Comparison of ENCODE assay signal across 8 cellular contexts in genomic region chr2:206274434-206275273, GRCh38. TPM values are rescaled to one million over a fixed set of nuclear protein-coding genes. Genes with fewer than 3 reads are reported as not detected.
A peak's percentile ranks its signal among the peaks of the same experiment; 100 is the strongest.
DNase-seq lines count a peak whose midpoint lies in the region; ATAC-seq and TF ChIP-seq lines count a peak whose summit lies in the region.

Gene ZDBF2, plus strand, starts transcription at chr2:206274663. Its CDS starts 7,187 bp downstream, at chr2:206281850.

- no peaks in the 10 kb centered on the region for H3K36me3 ChIP-seq in mesenchymal stem cell (ENCODE audit: control insufficient read depth in 1 of 2, insufficient read depth in 2 of 2, low read depth in 1 of 2, low read length in 2 of 2)

- no peak within 1 kb of the TSS for H4K91ac ChIP-seq in mesenchymal stem cell (ENCODE audit: low read length)

- peak within 1 kb of the TSS; percentile 35 for H4K8ac ChIP-seq in mesenchymal stem cell (ENCODE audit: low read length)

- H3K4me1 ChIP-seq in mesenchymal stem cell (ENCODE audit: control insufficient read depth, insufficient read depth, low read depth, low read length), result peaks cover 3% of the 10 kb centered on the region

- H2BK12ac ChIP-seq in mesenchymal stem cell (ENCODE audit: low read length in 2 of 2), result no peak within 1 kb of the TSS

- peak within 1 kb of the TSS; percentile 81 for H3K4me3 ChIP-seq in mesenchymal stem cell (ENCODE audit: insufficient read depth in 1 of 2, low read depth in 1 of 2, low read length in 2 of 2)

- H3K9ac ChIP-seq in mesenchymal stem cell (ENCODE audit: low read length), result peak within 1 kb of the TSS; percentile 92

- peak within 1 kb of the TSS; percentile 66 for H3K4me2 ChIP-seq in mesenchymal stem cell (ENCODE audit: low read length, poor library complexity, severe bottlenecking)

- H3K4ac ChIP-seq in mesenchymal stem cell (ENCODE audit: low read depth in 1 of 2, low read length in 2 of 2), result peak within 1 kb of the TSS; percentile 20 to 32

- no peaks in the 10 kb centered on the region for H3K9me3 ChIP-seq in mesenchymal stem cell (ENCODE audit: control insufficient read depth, low read length)

- H3K18ac ChIP-seq in mesenchymal stem cell (ENCODE audit: low read depth in 1 of 2, low read length in 2 of 2), result peak within 1 kb of the TSS; percentile 23 to 75

- no peak within 1 kb of the TSS for H2BK5ac ChIP-seq in mesenchymal stem cell (ENCODE audit: low read depth, low read length, poor library complexity, severe bottlenecking)

- CTCF ChIA-PET in HEK293T (lab: Yijun Ruan, JAX), result interaction anchor here (0.6 to 0.9 kb wide), 2 partner anchors 15 to 825 kb away, joined by 3 read pairs; no protein-coding TSS in a partner anchor
- CTCF ChIA-PET in activated CD4-positive, alpha-beta memory T cell treated with anti-CD3 and anti-CD28 coated beads, Interleukin-2, amount 10 ng/mL, durations not matched to agents 7 days and 5 days (lab: Charles Lee), result no interaction called here

- peak within 1 kb of the TSS; percentile 83 for H3K4me3 Mint-ChIP-seq in activated CD4-positive, alpha-beta memory T cell treated with anti-CD3 and anti-CD28 coated beads, Interleukin-2, amount 10 ng/mL, durations not matched to agents 7 days and 5 days
- H3K4me3 Mint-ChIP-seq in effector memory CD8-positive, alpha-beta T cell, result peak within 1 kb of the TSS; percentile 84 to 87

- H3K9me3 Mint-ChIP-seq in activated CD4-positive, alpha-beta memory T cell treated with anti-CD3 and anti-CD28 coated beads, Interleukin-2, amount 10 ng/mL, durations not matched to agents 7 days and 5 days, result no peaks in the 10 kb centered on the region
- no peaks in the 10 kb centered on the region for H3K9me3 Mint-ChIP-seq in effector memory CD8-positive, alpha-beta T cell

- peaks cover 22 to 57% of the 10 kb centered on the region in 2 experiments for H3K27me3 ChIP-seq in mesenchymal stem cell (ENCODE audit: control insufficient read depth in 1 of 2, insufficient read depth in 1 of 2, low read length in 2 of 2)

- H2AK5ac ChIP-seq in mesenchymal stem cell (ENCODE audit: low read length, severe bottlenecking), result no peak within 1 kb of the TSS

- H3K27me3 Mint-ChIP-seq in activated CD4-positive, alpha-beta memory T cell treated with anti-CD3 and anti-CD28 coated beads, Interleukin-2, amount 10 ng/mL, durations not matched to agents 7 days and 5 days, result peaks cover 57% of the 10 kb centered on the region
- H3K27me3 Mint-ChIP-seq in effector memory CD8-positive, alpha-beta T cell, result peaks cover 50 to 51% of the 10 kb centered on the region in 2 donors

- peak within 1 kb of the TSS; percentile 42 for H2BK120ac ChIP-seq in mesenchymal stem cell (ENCODE audit: low read depth, low read length)

- POLR2A ChIA-PET in HEK293T (lab: Yijun Ruan, JAX), result interaction anchor here (0.5 to 1.6 kb wide), 10 partner anchors 8 to 188 kb away, joined by 3 to 8 read pairs (median 3); partner anchors contain the start of gene INO80D
- POLR2A ChIA-PET in activated CD4-positive, alpha-beta memory T cell treated with anti-CD3 and anti-CD28 coated beads, Interleukin-2, amount 10 ng/mL, durations not matched to agents 7 days and 5 days (lab: Charles Lee), result interaction anchor here (0.9 to 1.7 kb wide), 4 partner anchors 113 to 190 kb away, joined by 3 to 10 read pairs (median 6); partner anchors contain the start of genes EEF1B2 and NDUFS1

- H3K23ac ChIP-seq in mesenchymal stem cell (ENCODE audit: low read length in 2 of 2), result peak within 1 kb of the TSS in 1 of 2 experiments; percentile 83

- peak; percentile 79 for ATAC-seq in effector memory CD8-positive, alpha-beta T cell (replicated peaks)

- peaks cover 20% of the 10 kb centered on the region for H3K4me1 Mint-ChIP-seq in activated CD4-positive, alpha-beta memory T cell treated with anti-CD3 and anti-CD28 coated beads, Interleukin-2, amount 10 ng/mL, durations not matched to agents 7 days and 5 days
- peaks cover 6 to 10% of the 10 kb centered on the region in 2 donors for H3K4me1 Mint-ChIP-seq in effector memory CD8-positive, alpha-beta T cell (ENCODE audit: low read depth in 2 of 2)

- peaks cover 2% of the 10 kb centered on the region for H3K79me1 ChIP-seq in mesenchymal stem cell (replicated peaks; ENCODE audit: low read length, poor library complexity, severe bottlenecking)

- H3K14ac ChIP-seq in mesenchymal stem cell (ENCODE audit: low read length in 2 of 2), result peak within 1 kb of the TSS in 1 of 2 experiments; percentile 44

- peak within 1 kb of the TSS; percentile 77 for H2BK15ac ChIP-seq in mesenchymal stem cell (ENCODE audit: low read depth, poor library complexity, severe bottlenecking)

- peak within 1 kb of the TSS; percentile 76 for H3K27ac Mint-ChIP-seq in activated CD4-positive, alpha-beta memory T cell treated with anti-CD3 and anti-CD28 coated beads, Interleukin-2, amount 10 ng/mL, durations not matched to agents 7 days and 5 days
- H3K27ac Mint-ChIP-seq in effector memory CD8-positive, alpha-beta T cell, result peak within 1 kb of the TSS; percentile 86 to 91

- no peak within 1 kb of the TSS for H3K27ac ChIP-seq in mesenchymal stem cell (ENCODE audit: low read length, poor library complexity, severe bottlenecking)

- under 1% methylated on average over 50 of the region's 99 CpGs for WGBS in mesenchymal stem cell

- DNase-seq in NCI-H1417 (lab: John Stamatoyannopoulos, UW) (peak; percentile 37 to 92 (median 91)), NCI-H1417 treated with DMSO at 0.1 percent for 48 hours (lab: John Stamatoyannopoulos, UW) (no peak), HEK293T (ENCODE audit: extremely low spot score) (peak; percentile 75), NCI-H146 (lab: John Stamatoyannopoulos, UW) (peak; percentile 79), mesenchymal stem cell (peak; percentile 78)
- DNase-seq in activated CD4-positive, alpha-beta memory T cell treated with anti-CD3 and anti-CD28 coated beads, Interleukin-2, amount 10 ng/mL, durations not matched to agents 7 days and 5 days, result peak; percentile 59
- peak; percentile 18 to 34 (median 30) for DNase-seq in effector memory CD8-positive, alpha-beta T cell
- peak; percentile 20 to 34 for DNase-seq in stimulated activated CD8-positive, alpha-beta memory T cell treated with anti-CD3 and anti-CD28 coated beads, Interleukin-15, amount 100 ng/mL, for 48 hours (ENCODE audit: low read depth in 2 of 2)

- peaks cover 12% of the 10 kb centered on the region for H3K36me3 Mint-ChIP-seq in activated CD4-positive, alpha-beta memory T cell treated with anti-CD3 and anti-CD28 coated beads, Interleukin-2, amount 10 ng/mL, durations not matched to agents 7 days and 5 days (ENCODE audit: low read depth)
- peaks cover 6% of the 10 kb centered on the region for H3K36me3 Mint-ChIP-seq in effector memory CD8-positive, alpha-beta T cell (ENCODE audit: insufficient read depth)

- H2AFZ ChIP-seq in mesenchymal stem cell (ENCODE audit: low read depth, low read length), result peak within 1 kb of the TSS; percentile 81

TF ChIP-seq in HEK293T, 16 proteins besides CTCF, POLR2A, EP300 and RAD21:
- no peak for TF ChIP-seq ZNF384 (IDR thresholded peaks at IDR 0.05)
- TF ChIP-seq L3MBTL2 (conservative IDR thresholded peaks at IDR 0.05), result peak; percentile 82

RNA-seq across cellular contexts. Expression of gene ZDBF2, which starts in this region (rescaled TPM):
- 10 to 100 TPM; 13.2 to 15.6 TPM for total RNA-seq in activated CD4-positive, alpha-beta memory T cell treated with anti-CD3 and anti-CD28 coated beads, Interleukin-2, amount 10 ng/mL, durations not matched to agents 7 days and 5 days
- 3.0 TPM for polyA plus RNA-seq in mesenchymal stem cell (2013, experiment 1 of 2)
- 3.0 TPM for polyA plus RNA-seq in mesenchymal stem cell (2013, experiment 2 of 2)
